ENCODE assay signal across 8 cellular contexts in genomic region chr9:120927125-120928014, GRCh38. TPM values are rescaled to one million over a fixed set of nuclear protein-coding genes. Genes with fewer than 3 reads are reported as not detected.
DNase-seq lines count a peak whose midpoint lies in the region; ATAC-seq, FAIRE-seq and TF ChIP-seq lines count a peak whose summit lies in the region.

No MANE protein-coding gene starts in this region.

- H2AK5ac ChIP-seq in mesendoderm (ENCODE audit: low read length): no peak overlapping the region

- peaks cover 5% of the 10 kb centered on the region; the same call in 1 of the 2 replicates for H3F3A ChIP-seq in OCI-LY1 (ENCODE audit: insufficient read depth, low read length)

- H4K8ac ChIP-seq in mesendoderm (ENCODE audit: low read depth, low read length): no peak overlapping the region

- H2AFZ ChIP-seq in OCI-LY1 (ENCODE audit: low read length): no peak overlapping the region

- peak overlapping the region; percentile 86 for H3K4me2 ChIP-seq in OCI-LY1 (ENCODE audit: low read length)
- no peak overlapping the region for H3K4me2 ChIP-seq in mesendoderm (ENCODE audit: low read length)

- no peak overlapping the region for H2BK120ac ChIP-seq in mesendoderm (ENCODE audit: low read depth, low read length)

- H3K27me3 ChIP-seq in OCI-LY1 (ENCODE audit: insufficient read depth, low read length) (no peaks in the 10 kb centered on the region), small intestine (ENCODE audit: control insufficient read depth in 2 of 2, insufficient read depth in 2 of 2, low read length in 2 of 2) (no peaks in the 10 kb centered on the region), mesendoderm (ENCODE audit: insufficient read depth, low read length, poor library complexity) (no peaks in the 10 kb centered on the region), pancreas (no peaks in the 10 kb centered on the region)
- no peaks in the 10 kb centered on the region for H3K27me3 ChIP-seq in effector memory CD4-positive, alpha-beta T cell (replicated peaks; ENCODE audit: control insufficient read depth, insufficient read depth, low read length, poor library complexity, severe bottlenecking)

- no peaks in the 10 kb centered on the region; the same call in 1 of the 2 replicates for H3K36me3 ChIP-seq in OCI-LY1 (ENCODE audit: insufficient read depth, low read length)
- peaks cover 4% of the 10 kb centered on the region for H3K36me3 ChIP-seq in effector memory CD4-positive, alpha-beta T cell (ENCODE audit: control insufficient read depth, insufficient read depth, low read length)
- H3K36me3 ChIP-seq in small intestine (ENCODE audit: control insufficient read depth in 2 of 2, insufficient read depth in 2 of 2, low read length in 2 of 2): no peaks in the 10 kb centered on the region
- no peaks in the 10 kb centered on the region for H3K36me3 ChIP-seq in mesendoderm (ENCODE audit: control insufficient read depth, insufficient read depth, low read length)
- no peaks in the 10 kb centered on the region for H3K36me3 ChIP-seq in pancreas

- no peaks in the 10 kb centered on the region for H3K9me3 ChIP-seq in OCI-LY1 (ENCODE audit: low read length)
- H3K9me3 ChIP-seq in effector memory CD4-positive, alpha-beta T cell (ENCODE audit: control insufficient read depth, low read length): no peaks in the 10 kb centered on the region
- H3K9me3 ChIP-seq in small intestine (ENCODE audit: control insufficient read depth, low read depth): no peaks in the 10 kb centered on the region
- no peaks in the 10 kb centered on the region for H3K9me3 ChIP-seq in pancreas

- intact Hi-C loops in pancreas (cut with DNase I): loop anchor here in 1 of 3 donors (10.0 kb wide), 1 partner anchor 53 kb away; the partner anchor contains the start of gene PHF19

- WGBS in small intestine, 3 donors: 47 to 70% (median 66%) methylated on average over 7 to 8 of the region's 8 CpGs
- WGBS in mesendoderm (ENCODE audit: extremely low coverage, insufficient coverage, low lambda C conversion rate): no CpG with 5 or more reads among the region's 8 CpGs
- 55 to 65% methylated on average over 8 of the region's 8 CpGs for WGBS in pancreas, 2 donors

- no peak for ATAC-seq in pancreas

- H3K79me1 ChIP-seq in mesendoderm (ENCODE audit: low read length): no peaks in the 10 kb centered on the region

- H3K9ac ChIP-seq in OCI-LY1 (ENCODE audit: low read length) (peak overlapping the region; percentile 78), mesendoderm (ENCODE audit: low read length) (no peak overlapping the region)

- no peak overlapping the region for H3K18ac ChIP-seq in mesendoderm (ENCODE audit: low read length)

- H2BK15ac ChIP-seq in mesendoderm (replicated peaks; ENCODE audit: low read depth): no peak overlapping the region

- no peak; the same call in none of the 2 replicates for TF ChIP-seq POLR2A in GM12891 (IDR thresholded peaks at IDR 0.05; ENCODE audit: low read depth, low read length)

- H3K56ac ChIP-seq in mesendoderm (ENCODE audit: low read length): no peak overlapping the region

- H3K79me2 ChIP-seq in OCI-LY1 (ENCODE audit: insufficient read depth, low read length) (no peaks in the 10 kb centered on the region), mesendoderm (ENCODE audit: control insufficient read depth, insufficient read depth, low read length) (no peaks in the 10 kb centered on the region)

- no peak overlapping the region for H4K5ac ChIP-seq in mesendoderm (ENCODE audit: low read length)

- no peak for DNase-seq in GM12891 (ENCODE audit: insufficient read length, low spot score)
- no peak for DNase-seq in effector memory CD4-positive, alpha-beta T cell
- DNase-seq in small intestine: no peak
- no peak for DNase-seq in mesendoderm
- DNase-seq in medulla oblongata (ENCODE audit: extremely low spot score): no peak
- DNase-seq in pancreas: no peak
- DNase-seq in retina: no peak

- FAIRE-seq in GM12891 (lab: Jason Lieb, UNC) (no peak), small intestine (lab: Jason Lieb, UNC) (no peak), pancreas (lab: Jason Lieb, UNC) (no peak)

- H4K20me1 ChIP-seq in OCI-LY1 (ENCODE audit: insufficient read depth, low read length): no peaks in the 10 kb centered on the region

- TF ChIP-seq CTCF in OCI-LY1 (IDR thresholded peaks at IDR 0.05; ENCODE audit: low read length): no peak
- TF ChIP-seq CTCF in pancreas (IDR thresholded peaks at IDR 0.05): no peak

- H3K4me1 ChIP-seq in OCI-LY1 (ENCODE audit: insufficient read depth, low read length, severe bottlenecking) (peaks cover 68% of the 10 kb centered on the region), small intestine (ENCODE audit: control insufficient read depth in 2 of 2, insufficient read depth in 1 of 2, low read depth in 1 of 2, low read length in 1 of 2) (peaks cover 0 to 10% of the 10 kb centered on the region in 2 donors), mesendoderm (ENCODE audit: control insufficient read depth, low read depth, low read length) (no peaks in the 10 kb centered on the region), pancreas (peaks cover 0 to 4% (median 0%) of the 10 kb centered on the region in 3 donors)
- H3K4me1 ChIP-seq in effector memory CD4-positive, alpha-beta T cell (ENCODE audit: control insufficient read depth, insufficient read depth, low read length, poor library complexity, severe bottlenecking): peaks cover 92% of the 10 kb centered on the region

- H3K4ac ChIP-seq in mesendoderm (ENCODE audit: low read depth, low read length): no peak overlapping the region

- no peak overlapping the region for H3K23ac ChIP-seq in mesendoderm (ENCODE audit: low read length)

- H3K4me3 ChIP-seq in OCI-LY1 (ENCODE audit: low read depth, low read length, poor library complexity, severe bottlenecking) (peak overlapping the region; percentile 62), small intestine (ENCODE audit: low read depth in 1 of 2, low read length in 2 of 2) (peak overlapping the region in 1 of 2 donors; percentile 74), mesendoderm (ENCODE audit: low read length) (no peak overlapping the region), pancreas (no peak overlapping the region)
- peak overlapping the region; percentile 71 for H3K4me3 ChIP-seq in effector memory CD4-positive, alpha-beta T cell (ENCODE audit: insufficient read depth, low read depth, low read length, poor library complexity, severe bottlenecking)

- H3K27ac ChIP-seq in OCI-LY1 (ENCODE audit: low read depth, low read length, poor library complexity, severe bottlenecking) (peak overlapping the region; percentile 76), small intestine (ENCODE audit: low read depth in 1 of 2, low read length in 1 of 2) (peak overlapping the region; percentile 90 to 91), mesendoderm (ENCODE audit: low read depth, low read length) (no peak overlapping the region), pancreas (no peak overlapping the region)
- H3K27ac ChIP-seq in effector memory CD4-positive, alpha-beta T cell (ENCODE audit: insufficient read depth, low read length, poor library complexity, severe bottlenecking): peak overlapping the region; percentile 100

- H2BK5ac ChIP-seq in mesendoderm (ENCODE audit: low read length): no peak overlapping the region

- H3K9me2 ChIP-seq in OCI-LY1 (ENCODE audit: low read depth, low read length): no peaks in the 10 kb centered on the region

TF ChIP-seq in GM12891, 5 proteins besides CTCF, POLR2A, EP300 and RAD21:
- TF ChIP-seq PAX5 (IDR thresholded peaks at IDR 0.05; ENCODE audit: insufficient read depth, low read length, severe bottlenecking) (no peak), POU2F2 (IDR thresholded peaks at IDR 0.05; ENCODE audit: low read depth, low read length) (0 out of 2 replicates have a peak, but pooled peaks have one; percentile 21), POLR2AphosphoS5 (IDR thresholded peaks at IDR 0.05; ENCODE audit: low read depth, low read length) (peak; percentile 45; the same call in 1 of the 2 replicates)

RNA-seq across cellular contexts. Expression of gene TRAF1, which starts 0.8 kb away (rescaled TPM):
- 107 TPM for polyA plus RNA-seq in GM12891 (2012; ENCODE audit: low read depth, missing spikeins)
- 1 to 10 TPM; 1.1 to 2.8 (median 1.1) TPM for polyA plus RNA-seq in small intestine
- polyA plus RNA-seq in mesendoderm (2013, experiment 1 of 2): 0.29 TPM
- 0.27 TPM for polyA plus RNA-seq in mesendoderm (2013, experiment 2 of 2)
- total RNA-seq in pancreas: 1 to 10 TPM; 1.3 to 8.1 (median 1.7) TPM
- polyA plus RNA-seq in pancreas: 1 to 10 TPM; 5.2 to 6.2 TPM

RNA-seq across cellular contexts. Expression of gene PHF19, which starts 50.4 kb away (rescaled TPM):
- polyA plus RNA-seq in GM12891 (2012; ENCODE audit: low read depth, missing spikeins): 65.4 TPM
- 10 to 100 TPM in 1 of 3 donors, 1 to 10 TPM in 2; 2.0 to 35.7 (median 6.5) TPM for polyA plus RNA-seq in small intestine
- 11.6 TPM for polyA plus RNA-seq in mesendoderm (2013, experiment 1 of 2)
- polyA plus RNA-seq in mesendoderm (2013, experiment 2 of 2): 12.8 TPM
- total RNA-seq in pancreas: 1 to 10 TPM; 2.2 to 7.4 (median 4.0) TPM
- 1 to 10 TPM; 4.3 to 5.9 TPM for polyA plus RNA-seq in pancreas

Comparison
In these comparisons a context has a peak if more than half of its experiments do, and no peak if none do; other contexts are left out.
1. H3K27ac ChIP-seq: peak in OCI-LY1 (single experiment), effector memory CD4-positive, alpha-beta T cell (single experiment) and small intestine (2 of 2); none in mesendoderm (single experiment) and pancreas (0 of 4).
2. H3K4me3 ChIP-seq: peak in OCI-LY1 (single experiment) and effector memory CD4-positive, alpha-beta T cell (single experiment); none in mesendoderm (single experiment) and pancreas (0 of 4).